15 cellular contexts compared by ENCODE assay signal in genomic region chr18:51559902-51560287, GRCh38.
"Had no signal": no experiment of that assay in that cellular context is flagged by ENCODE, and none has a peak within 500 bp of the region (broad histone marks: within the 10 kb centered on the region; RNA-seq: fewer than 3 reads in every experiment).

No MANE protein-coding gene starts in this region.

- H3K4me1 ChIP-seq: ascending aorta, sigmoid colon, suprapubic skin had no signal

- H3K27me3 ChIP-seq: ascending aorta, sigmoid colon, suprapubic skin had no signal

- H3K9me3 ChIP-seq: ascending aorta, sigmoid colon, suprapubic skin had no signal

- ATAC-seq: activated naive CD8-positive, alpha-beta T cell treated with anti-CD3 and anti-CD28 coated beads, Interleukin-2, amount 50 U/mL, for 24 hours; left colon had no signal

- H3K4me3 ChIP-seq: ascending aorta, coronary artery, sigmoid colon, suprapubic skin had no signal

- DNase-seq: activated CD4-positive, alpha-beta T cell treated with anti-CD3 and anti-CD28 coated beads for 48 hours; activated naive CD4-positive, alpha-beta T cell treated with Interleukin-2 at 50 U/mL for 16 hours; activated naive CD8-positive, alpha-beta T cell treated with anti-CD3 and anti-CD28 coated beads, Interleukin-2, amount 50 U/mL, for 24 hours; central memory CD4-positive, alpha-beta T cell; effector CD8-positive, alpha-beta T cell; immature natural killer cell; left colon; mesenchymal stem cell; sigmoid colon; stimulated activated CD4-positive, alpha-beta T cell treated with anti-CD3 and anti-CD28 coated beads, Interleukin-2, amount 100 ng/mL, for 24 hours; stimulated activated naive CD4-positive, alpha-beta T cell had no signal

- H3K36me3 ChIP-seq: ascending aorta, sigmoid colon, suprapubic skin had no signal

- H3K27ac ChIP-seq: ascending aorta, coronary artery, epithelial cell of prostate, sigmoid colon, suprapubic skin had no signal
